16 cellular contexts compared by ENCODE assay signal in the genomic region with DNA sequence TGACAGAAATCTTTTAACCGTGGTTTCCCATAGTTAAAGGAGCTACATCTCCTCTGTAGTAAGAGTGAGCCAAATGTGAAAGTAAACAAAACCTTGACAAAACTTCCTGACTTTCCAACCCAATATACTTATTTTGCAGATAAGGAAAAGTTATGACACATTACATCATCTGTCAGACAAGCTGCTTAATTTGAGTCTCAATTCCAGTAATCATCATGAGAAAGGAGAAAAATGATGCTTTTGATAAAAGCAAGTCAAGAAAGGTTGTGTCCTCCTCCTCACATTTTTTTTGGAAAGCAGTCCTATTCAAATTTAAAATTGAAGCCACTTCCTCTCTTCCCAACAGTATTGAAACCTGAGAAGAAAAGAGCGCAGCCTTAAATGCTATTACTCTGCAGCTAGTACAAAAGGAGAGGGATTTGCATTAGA.
DNase-seq lines count a peak whose midpoint lies in the region; ATAC-seq, FAIRE-seq and TF ChIP-seq lines count a peak whose summit lies in the region.
"Had no signal": no experiment of that assay in that cellular context is flagged by ENCODE, and none has a peak within 500 bp of the region (broad histone marks: within the 10 kb centered on the region; RNA-seq: fewer than 3 reads in every experiment).

No MANE protein-coding gene starts in this region.

- H3K79me1 ChIP-seq in H1 (ENCODE audit: low read depth, low read length) (no peaks in the 10 kb centered on the region), mesendoderm (ENCODE audit: low read length) (no peaks in the 10 kb centered on the region)

- no peaks in the 10 kb centered on the region for H3K4me1 Mint-ChIP-seq in HFFc6 (ENCODE audit: low read depth)
- H3K4me1 Mint-ChIP-seq: B cell had no signal

- no peak overlapping the region; the same call in 1 of the 2 replicates for H2BK12ac ChIP-seq in H1 (ENCODE audit: low read depth, low read length)

- H3K56ac ChIP-seq in H1 (replicated peaks; ENCODE audit: insufficient read length, low read depth, low read length): no peak overlapping the region
- no peak overlapping the region for H3K56ac ChIP-seq in mesendoderm (ENCODE audit: low read length)

- no peak overlapping the region for H2BK15ac ChIP-seq in H1 (ENCODE audit: low read length)
- no peak overlapping the region for H2BK15ac ChIP-seq in mesendoderm (replicated peaks; ENCODE audit: low read depth)

- FAIRE-seq in H1 (lab: Jason Lieb, UNC): peak; percentile 57
- FAIRE-seq in kidney (lab: Jason Lieb, UNC): no peak
- FAIRE-seq: GM12891 had no signal

- H3K9ac ChIP-seq in ES-I3 (ENCODE audit: low read depth, low read length) (peak overlapping the region; percentile 9; the same call in 1 of the 2 replicates), H1 (replicated peaks in 1 of 4; ENCODE audit: extremely low read depth in 1 of 4, low read depth in 3 of 4, low read length in 3 of 4) (no peak overlapping the region), mesendoderm (ENCODE audit: low read length) (no peak overlapping the region), kidney (ENCODE audit: low read length in 2 of 2) (no peak overlapping the region)

- no peaks in the 10 kb centered on the region for H3K27me3 Mint-ChIP-seq in HFFc6 (ENCODE audit: insufficient read depth)
- H3K27me3 Mint-ChIP-seq: B cell had no signal

- H4K20me1 ChIP-seq in H1 (replicated peaks in 1 of 2; ENCODE audit: control insufficient read depth in 1 of 2, insufficient read depth in 2 of 2, low read length in 2 of 2): no peaks in the 10 kb centered on the region

- no peak for ATAC-seq in GM19452 (IDR thresholded peaks at IDR 0.05; ENCODE audit: unreplicated experiment)
- ATAC-seq: right cardiac atrium had no signal

- H2AK5ac ChIP-seq in H1 (ENCODE audit: low read depth, low read length): no peak overlapping the region
- no peak overlapping the region for H2AK5ac ChIP-seq in mesendoderm (ENCODE audit: low read length)

- CTCF ChIA-PET in H1 (lab: Charles Lee; ENCODE audit: partially characterized antibody): no interaction called here

- H3K4ac ChIP-seq in H1 (replicated peaks; ENCODE audit: insufficient read length, low read depth, low read length) (no peak overlapping the region), mesendoderm (ENCODE audit: low read depth, low read length) (no peak overlapping the region)

- H3K27ac ChIP-seq in H1 (ENCODE audit: low read depth, low read length) (peak overlapping the region; percentile 12; the same call in 1 of the 2 replicates), mesendoderm (ENCODE audit: low read depth, low read length) (no peak overlapping the region), kidney (ENCODE audit: low read depth in 2 of 2, low read length in 2 of 2) (no peak overlapping the region)

- H3K36me3 ChIP-seq in ES-I3 (ENCODE audit: insufficient read depth, low read length): no peaks in the 10 kb centered on the region
- H3K36me3 ChIP-seq in H1 (ENCODE audit: control insufficient read depth in 2 of 4, insufficient read depth in 4 of 4, low read length in 3 of 4): no peaks in the 10 kb centered on the region; a peak in 1 of 8 replicates
- no peaks in the 10 kb centered on the region for H3K36me3 ChIP-seq in mesendoderm (ENCODE audit: control insufficient read depth, insufficient read depth, low read length)
- no peaks in the 10 kb centered on the region for H3K36me3 ChIP-seq in kidney (ENCODE audit: control insufficient read depth in 1 of 2, insufficient read depth in 2 of 2, low read length in 2 of 2)

- no peak overlapping the region for H4K5ac ChIP-seq in H1 (ENCODE audit: insufficient read length, low read depth, low read length)
- H4K5ac ChIP-seq in mesendoderm (ENCODE audit: low read length): no peak overlapping the region

- TF ChIP-seq EP300 in H1 (IDR thresholded peaks at IDR 0.05; ENCODE audit: borderline replicate concordance in 1 of 2, low read depth in 2 of 2, low read length in 2 of 2): no peak

- peak; percentile 59 to 73 for DNase-seq in NCI-H526 (lab: John Stamatoyannopoulos, UW)
- DNase-seq in H1 (ENCODE audit: low read depth in 1 of 2, low spot score in 2 of 2): no peak
- peak; percentile 40 for DNase-seq in mesendoderm
- no peak for DNase-seq in HFFc6
- DNase-seq in kidney: no peak
- DNase-seq in NCI-H2029 treated with DMSO at 0.1 percent for 48 hours (lab: John Stamatoyannopoulos, UW): no peak
- DNase-seq: activated naive CD4-positive, alpha-beta T cell treated with anti-CD3 and anti-CD28 coated beads for 36 hours; cerebellar nuclear complex; NCI-H187; right cardiac atrium; SIG-M5; stimulated activated CD4-positive, alpha-beta T cell treated with anti-CD3 and anti-CD28 coated beads, Interleukin-4, amount 100 ng/mL, for 1 hour had no signal

- H3K9me3 ChIP-seq in ES-I3 (ENCODE audit: control insufficient read depth, insufficient read depth, low read length) (no peaks in the 10 kb centered on the region), H1 (ENCODE audit: insufficient read depth in 2 of 2, low read depth in 1 of 2, low read length in 1 of 2) (no peaks in the 10 kb centered on the region), kidney (ENCODE audit: control insufficient read depth in 1 of 2, low read length in 2 of 2) (no peaks in the 10 kb centered on the region)

- H3K4me1 ChIP-seq in ES-I3 (ENCODE audit: insufficient read depth, low read length) (peaks cover 22% of the 10 kb centered on the region), H1 (replicated peaks in 1 of 4; ENCODE audit: control insufficient read depth in 3 of 4, insufficient read depth in 4 of 4, low read length in 3 of 4) (peaks cover 3 to 9% (median 7%) of the 10 kb centered on the region in 4 experiments; a peak in 6 of 7 replicates), mesendoderm (ENCODE audit: control insufficient read depth, low read depth, low read length) (peaks cover 7% of the 10 kb centered on the region), kidney (ENCODE audit: control insufficient read depth in 1 of 2, insufficient read depth in 1 of 2, low read depth in 1 of 2, low read length in 2 of 2) (no peaks in the 10 kb centered on the region)

- H2AFZ ChIP-seq in H1 (ENCODE audit: low read length): no peak overlapping the region

- H4K91ac ChIP-seq in H1 (replicated peaks; ENCODE audit: insufficient read length, low read length): peak overlapping the region; percentile 99

- no peak for TF ChIP-seq POLR2A in H1 (IDR thresholded peaks at IDR 0.05; ENCODE audit: control extremely low read depth in 1 of 2, low read depth in 2 of 2, low read length in 2 of 2)

- no peaks in the 10 kb centered on the region; the same call in 1 of the 2 replicates for H3K36me3 Mint-ChIP-seq in HFFc6 (ENCODE audit: low read depth)

- no peak overlapping the region for H3K4me3 Mint-ChIP-seq in HFFc6
- H3K4me3 Mint-ChIP-seq: activated naive CD4-positive, alpha-beta T cell treated with anti-CD3 and anti-CD28 coated beads for 36 hours; B cell had no signal

- TF ChIP-seq RAD21 in H1 (IDR thresholded peaks at IDR 0.05 in 1 of 2, conservative IDR thresholded peaks at IDR 0.05 in 1 of 2; ENCODE audit: low read depth in 2 of 2, low read length in 2 of 2): no peak

- H3K18ac ChIP-seq in H1 (ENCODE audit: extremely low read depth, low read length) (0 out of 2 replicates have a peak overlapping the region, but pooled peaks have one; percentile 52), mesendoderm (ENCODE audit: low read length) (no peak overlapping the region)

- H3K23ac ChIP-seq in H1 (ENCODE audit: insufficient read length) (no peak overlapping the region), mesendoderm (ENCODE audit: low read length) (no peak overlapping the region)

- peaks cover 37% of the 10 kb centered on the region for H3K9me3 Mint-ChIP-seq in HFFc6

- H2BK120ac ChIP-seq in H1 (replicated peaks; ENCODE audit: low read depth, low read length): peak overlapping the region; percentile 99
- H2BK120ac ChIP-seq in mesendoderm (ENCODE audit: low read depth, low read length): no peak overlapping the region

- no peaks in the 10 kb centered on the region; the same call in 1 of the 2 replicates for H3K23me2 ChIP-seq in H1 (ENCODE audit: low read depth, low read length)

- TF ChIP-seq CTCF in H1 (IDR thresholded peaks at IDR 0.05; ENCODE audit: control extremely low read depth in 1 of 3, insufficient read depth in 1 of 3, low read depth in 1 of 3, low read length in 3 of 3) (no peak), HFFc6 (IDR thresholded peaks at IDR 0.05) (no peak), kidney (IDR thresholded peaks at IDR 0.05; ENCODE audit: borderline replicate concordance, extremely low read depth, insufficient read depth) (no peak)

- H3K27ac Mint-ChIP-seq in HFFc6: no peak overlapping the region
- H3K27ac Mint-ChIP-seq: activated naive CD4-positive, alpha-beta T cell treated with anti-CD3 and anti-CD28 coated beads for 36 hours; B cell had no signal

- H2BK5ac ChIP-seq in H1 (ENCODE audit: low read depth, low read length): peak overlapping the region; percentile 98; the same call in 1 of the 2 replicates
- no peak overlapping the region for H2BK5ac ChIP-seq in mesendoderm (ENCODE audit: low read length)

- H3K4me3 ChIP-seq in H1 (ENCODE audit: extremely low read depth in 1 of 4, insufficient read depth in 2 of 4, low read depth in 3 of 4, low read length in 4 of 4) (peak overlapping the region in 2 of 4 experiments; percentile 8 to 43; a peak in 3 of 8 replicates), mesendoderm (ENCODE audit: low read length) (no peak overlapping the region), kidney (ENCODE audit: low read length in 2 of 2) (peak overlapping the region in 1 of 2 donors; percentile 7)

- H3K27me3 ChIP-seq in H1 (replicated peaks in 1 of 4; ENCODE audit: control insufficient read depth in 3 of 4, extremely low read depth in 1 of 4, insufficient read depth in 3 of 4, low read length in 3 of 4) (peaks cover 0 to 1% (median 0%) of the 10 kb centered on the region in 4 experiments; a peak in 1 of 7 replicates), mesendoderm (ENCODE audit: insufficient read depth, low read length, poor library complexity) (no peaks in the 10 kb centered on the region)

- H3K4me2 ChIP-seq in H1 (ENCODE audit: insufficient read depth in 1 of 2, low read depth in 2 of 2, low read length in 2 of 2) (peak overlapping the region; percentile 41 to 60), mesendoderm (ENCODE audit: low read length) (no peak overlapping the region)

- H2BK20ac ChIP-seq in H1 (ENCODE audit: low read length): peak overlapping the region; percentile 44; the same call in 1 of the 2 replicates

- no peak overlapping the region for H4K8ac ChIP-seq in H1 (ENCODE audit: extremely low read depth, insufficient read depth, low read length)
- H4K8ac ChIP-seq in mesendoderm (ENCODE audit: low read depth, low read length): no peak overlapping the region

- WGBS in H1 (ENCODE audit: extremely low coverage in 1 of 2, insufficient coverage in 1 of 2, insufficient read length in 1 of 2, insufficient replicate concordance in 2 of 2, low coverage in 1 of 2, low lambda C conversion rate in 2 of 2, missing lambda C conversion rate in 1 of 2), 2 experiments: 8% methylated on average over 2 of the region's 2 CpGs; no CpG with 5 or more reads in 1 of the 2 experiments
- WGBS in mesendoderm (ENCODE audit: extremely low coverage, insufficient coverage, low lambda C conversion rate): no CpG with 5 or more reads among the region's 2 CpGs

- intact Hi-C loops in kidney (cut with DNase I): no loop called here

- H3K79me2 ChIP-seq in H1 (ENCODE audit: control insufficient read depth in 1 of 2, insufficient read depth in 2 of 2, low read length in 2 of 2): no peaks in the 10 kb centered on the region
- H3K79me2 ChIP-seq in mesendoderm (ENCODE audit: control insufficient read depth, insufficient read depth, low read length): no peaks in the 10 kb centered on the region

- H3K14ac ChIP-seq in H1 (ENCODE audit: insufficient read length): no peak overlapping the region

- POLR2A ChIA-PET in H1 (lab: Charles Lee; ENCODE audit: partially characterized antibody): interaction anchor here (0.8 kb wide), 1 partner anchor 10 kb away, joined by 3 read pairs; no protein-coding TSS in a partner anchor

Comparison
In these comparisons a context has a peak if more than half of its experiments do, and no peak if none do; other contexts are left out.
1. DNase-seq: peak in NCI-H526 (2 of 2) and mesendoderm (single experiment); none in H1 (0 of 2), HFFc6 (single experiment), kidney (single experiment) and NCI-H2029 treated with DMSO at 0.1 percent for 48 hours (single experiment).